In genomic region chr3:41117398-41117870, GRCh38 we compare ENCODE assay signal across 9 cellular contexts.
A peak's percentile ranks its signal among the peaks of the same experiment; 100 is the strongest.
DNase-seq lines count a peak whose midpoint lies in the region; ATAC-seq lines count a peak whose summit lies in the region.
"Had no signal": no experiment of that assay in that cellular context is flagged by ENCODE, and none has a peak within 500 bp of the region (broad histone marks: within the 10 kb centered on the region; RNA-seq: fewer than 3 reads in every experiment).

No MANE protein-coding gene starts in this region.

- H3K36me3 Mint-ChIP-seq in naive B cell = no peaks in the 10 kb centered on the region
- H3K36me3 Mint-ChIP-seq in stimulated activated effector memory CD8-positive, alpha-beta T cell treated with anti-CD3 and anti-CD28 coated beads, Interleukin-12 subunit alpha, Interleukin-12 subunit beta, amount 100 ng/mL, for 72 hours = no peaks in the 10 kb centered on the region

- peaks cover 4 to 28% (median 26%) of the 10 kb centered on the region in 3 donors for H3K27me3 Mint-ChIP-seq in naive B cell

- peak overlapping the region in 7 of 8 donors; percentile 41 to 84 (median 66) for H3K4me3 Mint-ChIP-seq in naive B cell
- peak overlapping the region; percentile 48 for H3K4me3 Mint-ChIP-seq in stimulated activated effector memory CD8-positive, alpha-beta T cell treated with anti-CD3 and anti-CD28 coated beads, Interleukin-12 subunit alpha, Interleukin-12 subunit beta, amount 100 ng/mL, for 72 hours
- H3K4me3 Mint-ChIP-seq: nephron had no signal

- H3K9me3 ChIP-seq in effector memory CD4-positive, alpha-beta T cell (ENCODE audit: control insufficient read depth, low read length) = no peaks in the 10 kb centered on the region

- peak; percentile 23 for DNase-seq in NCI-H345 treated with DMSO at 0.1 percent for 48 hours (lab: John Stamatoyannopoulos, UW; ENCODE audit: unreplicated experiment)
- peak; percentile 54 to 68 for DNase-seq in activated CD8-positive, alpha-beta memory T cell treated with anti-CD3 and anti-CD28 coated beads for 1 hour (ENCODE audit: extremely low read depth in 1 of 2, low read depth in 1 of 2)
- DNase-seq in effector memory CD4-positive, alpha-beta T cell = peak; percentile 55 to 71 (median 68)
- peak; percentile 40 for DNase-seq in naive B cell
- DNase-seq in stimulated activated effector memory CD8-positive, alpha-beta T cell treated with anti-CD3 and anti-CD28 coated beads, Interleukin-12 subunit alpha, Interleukin-12 subunit beta, amount 100 ng/mL, for 72 hours (ENCODE audit: low spot score in 2 of 2) = peak; percentile 68 to 89
- DNase-seq in D341Med (ENCODE audit: low spot score) = no peak

- H3K27ac Mint-ChIP-seq in naive B cell = peak overlapping the region in 2 of 6 donors; percentile 76 to 85
- H3K27ac Mint-ChIP-seq in stimulated activated effector memory CD8-positive, alpha-beta T cell treated with anti-CD3 and anti-CD28 coated beads, Interleukin-12 subunit alpha, Interleukin-12 subunit beta, amount 100 ng/mL, for 72 hours = peak overlapping the region; percentile 86
- H3K27ac Mint-ChIP-seq: nephron had no signal

- ATAC-seq in GM18517 (IDR thresholded peaks at IDR 0.05; ENCODE audit: unreplicated experiment) = peak; percentile 89
- ATAC-seq in HG02943 (IDR thresholded peaks at IDR 0.05; ENCODE audit: low read depth, unreplicated experiment) = peak; percentile 81
- ATAC-seq in naive B cell (ENCODE audit: low read depth in 2 of 2) = peak; percentile 72 to 76
- ATAC-seq in stimulated activated effector memory CD8-positive, alpha-beta T cell treated with anti-CD3 and anti-CD28 coated beads, Interleukin-12 subunit alpha, Interleukin-12 subunit beta, amount 100 ng/mL, for 72 hours = peak; percentile 97

- H3K27me3 ChIP-seq in effector memory CD4-positive, alpha-beta T cell (replicated peaks; ENCODE audit: control insufficient read depth, insufficient read depth, low read length, poor library complexity, severe bottlenecking) = no peaks in the 10 kb centered on the region

- no peaks in the 10 kb centered on the region for H3K36me3 ChIP-seq in effector memory CD4-positive, alpha-beta T cell (ENCODE audit: control insufficient read depth, insufficient read depth, low read length)

- peak overlapping the region; percentile 27 for H3K4me3 ChIP-seq in effector memory CD4-positive, alpha-beta T cell (ENCODE audit: insufficient read depth, low read depth, low read length, poor library complexity, severe bottlenecking)

- H3K9me3 Mint-ChIP-seq in naive B cell = no peaks in the 10 kb centered on the region
- H3K9me3 Mint-ChIP-seq in stimulated activated effector memory CD8-positive, alpha-beta T cell treated with anti-CD3 and anti-CD28 coated beads, Interleukin-12 subunit alpha, Interleukin-12 subunit beta, amount 100 ng/mL, for 72 hours = no peaks in the 10 kb centered on the region
- H3K9me3 Mint-ChIP-seq: nephron had no signal

- peak overlapping the region; percentile 46 for H3K27ac ChIP-seq in effector memory CD4-positive, alpha-beta T cell (ENCODE audit: insufficient read depth, low read length, poor library complexity, severe bottlenecking)

- H3K4me1 Mint-ChIP-seq in naive B cell = peaks cover 12 to 18% (median 12%) of the 10 kb centered on the region in 3 donors
- H3K4me1 Mint-ChIP-seq in stimulated activated effector memory CD8-positive, alpha-beta T cell treated with anti-CD3 and anti-CD28 coated beads, Interleukin-12 subunit alpha, Interleukin-12 subunit beta, amount 100 ng/mL, for 72 hours = peaks cover 26% of the 10 kb centered on the region

- H3K4me1 ChIP-seq in effector memory CD4-positive, alpha-beta T cell (ENCODE audit: control insufficient read depth, insufficient read depth, low read length, poor library complexity, severe bottlenecking) = peaks cover 16% of the 10 kb centered on the region
